1 cellular context compared by ENCODE assay signal in the genomic region with DNA sequence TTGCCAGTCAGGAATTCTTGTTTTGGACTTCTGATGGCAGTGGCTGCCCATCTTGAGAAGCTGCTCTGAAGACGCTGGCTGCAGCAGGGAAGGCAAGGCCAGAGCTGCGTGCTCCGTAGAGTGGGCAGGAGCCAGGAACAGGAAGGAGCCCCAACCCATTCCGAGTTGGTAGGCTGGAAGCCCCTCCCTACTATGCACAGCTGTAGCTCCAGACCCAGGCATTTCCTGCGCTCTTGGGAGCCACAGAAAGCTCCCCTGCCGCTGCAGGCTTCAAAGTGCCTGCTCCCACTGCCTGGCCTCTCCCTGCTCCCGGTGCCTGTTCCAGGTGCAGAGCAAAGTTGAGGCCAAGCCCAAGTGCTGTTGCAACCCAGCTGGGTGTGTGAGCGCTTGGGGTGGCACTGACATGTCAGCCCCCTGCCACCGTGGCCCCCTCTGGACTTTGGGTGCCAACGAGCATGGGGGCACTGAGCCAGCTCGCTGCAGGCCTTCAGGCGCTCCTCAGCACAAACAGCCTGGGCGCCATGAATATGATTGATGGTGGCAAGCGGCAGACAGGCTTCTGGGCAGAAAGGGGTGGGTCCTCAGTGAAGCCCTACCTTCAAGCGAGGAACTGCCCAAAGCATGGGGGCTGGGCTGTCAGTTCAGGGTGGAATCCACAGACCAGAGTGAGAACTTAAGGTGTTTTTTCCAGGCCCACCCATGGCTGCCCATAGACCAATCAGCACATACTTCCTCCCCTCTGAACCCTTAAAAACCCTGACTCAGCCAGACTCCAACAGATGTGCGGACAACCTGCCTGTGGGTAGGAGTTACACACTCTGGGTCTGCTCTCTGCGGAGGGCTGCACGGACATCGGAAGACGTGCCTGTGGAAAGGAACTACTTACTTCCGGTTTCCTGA.
TF ChIP-seq lines count a peak whose summit lies in the region.

No MANE protein-coding gene starts in this region.

TF ChIP-seq in GM23338, 12 proteins besides CTCF, POLR2A, EP300 and RAD21:
- TF ChIP-seq ZNF331 (CRISPR knock-in tag; IDR thresholded peaks at IDR 0.05; ENCODE audit: low read depth): no peak
- TF ChIP-seq, protein P1, sequence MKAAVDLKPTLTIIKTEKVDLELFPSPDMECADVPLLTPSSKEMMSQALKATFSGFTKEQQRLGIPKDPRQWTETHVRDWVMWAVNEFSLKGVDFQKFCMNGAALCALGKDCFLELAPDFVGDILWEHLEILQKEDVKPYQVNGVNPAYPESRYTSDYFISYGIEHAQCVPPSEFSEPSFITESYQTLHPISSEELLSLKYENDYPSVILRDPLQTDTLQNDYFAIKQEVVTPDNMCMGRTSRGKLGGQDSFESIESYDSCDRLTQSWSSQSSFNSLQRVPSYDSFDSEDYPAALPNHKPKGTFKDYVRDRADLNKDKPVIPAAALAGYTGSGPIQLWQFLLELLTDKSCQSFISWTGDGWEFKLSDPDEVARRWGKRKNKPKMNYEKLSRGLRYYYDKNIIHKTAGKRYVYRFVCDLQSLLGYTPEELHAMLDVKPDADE (IDR thresholded peaks at IDR 0.05): no peak
- TF ChIP-seq POLR2AphosphoS5 (IDR thresholded peaks at IDR 0.05; ENCODE audit: low read depth): no peak
- TF ChIP-seq EZH2 (IDR thresholded peaks at IDR 0.05; ENCODE audit: low read depth, unreplicated experiment): no peak
- TF ChIP-seq JUNB (IDR thresholded peaks at IDR 0.05; ENCODE audit: unreplicated experiment): no peak
- TF ChIP-seq, protein P2, sequence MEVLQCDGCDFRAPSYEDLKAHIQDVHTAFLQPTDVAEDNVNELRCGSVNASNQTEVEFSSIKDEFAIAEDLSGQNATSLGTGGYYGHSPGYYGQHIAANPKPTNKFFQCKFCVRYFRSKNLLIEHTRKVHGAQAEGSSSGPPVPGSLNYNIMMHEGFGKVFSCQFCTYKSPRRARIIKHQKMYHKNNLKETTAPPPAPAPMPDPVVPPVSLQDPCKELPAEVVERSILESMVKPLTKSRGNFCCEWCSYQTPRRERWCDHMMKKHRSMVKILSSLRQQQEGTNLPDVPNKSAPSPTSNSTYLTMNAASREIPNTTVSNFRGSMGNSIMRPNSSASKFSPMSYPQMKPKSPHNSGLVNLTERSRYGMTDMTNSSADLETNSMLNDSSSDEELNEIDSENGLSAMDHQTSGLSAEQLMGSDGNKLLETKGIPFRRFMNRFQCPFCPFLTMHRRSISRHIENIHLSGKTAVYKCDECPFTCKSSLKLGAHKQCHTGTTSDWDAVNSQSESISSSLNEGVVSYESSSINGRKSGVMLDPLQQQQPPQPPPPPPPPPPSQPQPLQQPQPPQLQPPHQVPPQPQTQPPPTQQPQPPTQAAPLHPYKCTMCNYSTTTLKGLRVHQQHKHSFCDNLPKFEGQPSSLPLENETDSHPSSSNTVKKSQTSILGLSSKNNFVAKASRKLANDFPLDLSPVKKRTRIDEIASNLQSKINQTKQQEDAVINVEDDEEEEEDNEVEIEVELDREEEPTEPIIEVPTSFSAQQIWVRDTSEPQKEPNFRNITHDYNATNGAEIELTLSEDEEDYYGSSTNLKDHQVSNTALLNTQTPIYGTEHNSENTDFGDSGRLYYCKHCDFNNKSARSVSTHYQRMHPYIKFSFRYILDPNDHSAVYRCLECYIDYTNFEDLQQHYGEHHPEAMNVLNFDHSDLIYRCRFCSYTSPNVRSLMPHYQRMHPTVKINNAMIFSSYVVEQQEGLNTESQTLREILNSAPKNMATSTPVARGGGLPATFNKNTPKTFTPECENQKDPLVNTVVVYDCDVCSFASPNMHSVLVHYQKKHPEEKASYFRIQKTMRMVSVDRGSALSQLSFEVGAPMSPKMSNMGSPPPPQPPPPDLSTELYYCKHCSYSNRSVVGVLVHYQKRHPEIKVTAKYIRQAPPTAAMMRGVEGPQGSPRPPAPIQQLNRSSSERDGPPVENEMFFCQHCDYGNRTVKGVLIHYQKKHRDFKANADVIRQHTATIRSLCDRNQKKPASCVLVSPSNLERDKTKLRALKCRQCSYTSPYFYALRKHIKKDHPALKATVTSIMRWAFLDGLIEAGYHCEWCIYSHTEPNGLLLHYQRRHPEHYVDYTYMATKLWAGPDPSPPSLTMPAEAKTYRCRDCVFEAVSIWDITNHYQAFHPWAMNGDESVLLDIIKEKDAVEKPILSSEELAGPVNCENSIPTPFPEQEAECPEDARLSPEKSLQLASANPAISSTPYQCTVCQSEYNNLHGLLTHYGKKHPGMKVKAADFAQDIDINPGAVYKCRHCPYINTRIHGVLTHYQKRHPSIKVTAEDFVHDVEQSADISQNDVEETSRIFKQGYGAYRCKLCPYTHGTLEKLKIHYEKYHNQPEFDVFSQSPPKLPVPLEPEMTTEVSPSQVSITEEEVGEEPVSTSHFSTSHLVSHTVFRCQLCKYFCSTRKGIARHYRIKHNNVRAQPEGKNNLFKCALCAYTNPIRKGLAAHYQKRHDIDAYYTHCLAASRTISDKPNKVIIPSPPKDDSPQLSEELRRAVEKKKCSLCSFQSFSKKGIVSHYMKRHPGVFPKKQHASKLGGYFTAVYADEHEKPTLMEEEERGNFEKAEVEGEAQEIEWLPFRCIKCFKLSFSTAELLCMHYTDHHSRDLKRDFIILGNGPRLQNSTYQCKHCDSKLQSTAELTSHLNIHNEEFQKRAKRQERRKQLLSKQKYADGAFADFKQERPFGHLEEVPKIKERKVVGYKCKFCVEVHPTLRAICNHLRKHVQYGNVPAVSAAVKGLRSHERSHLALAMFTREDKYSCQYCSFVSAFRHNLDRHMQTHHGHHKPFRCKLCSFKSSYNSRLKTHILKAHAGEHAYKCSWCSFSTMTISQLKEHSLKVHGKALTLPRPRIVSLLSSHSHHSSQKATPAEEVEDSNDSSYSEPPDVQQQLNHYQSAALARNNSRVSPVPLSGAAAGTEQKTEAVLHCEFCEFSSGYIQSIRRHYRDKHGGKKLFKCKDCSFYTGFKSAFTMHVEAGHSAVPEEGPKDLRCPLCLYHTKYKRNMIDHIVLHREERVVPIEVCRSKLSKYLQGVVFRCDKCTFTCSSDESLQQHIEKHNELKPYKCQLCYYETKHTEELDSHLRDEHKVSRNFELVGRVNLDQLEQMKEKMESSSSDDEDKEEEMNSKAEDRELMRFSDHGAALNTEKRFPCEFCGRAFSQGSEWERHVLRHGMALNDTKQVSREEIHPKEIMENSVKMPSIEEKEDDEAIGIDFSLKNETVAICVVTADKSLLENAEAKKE (CRISPR knock-in tag; IDR thresholded peaks at IDR 0.05): no peak
- TF ChIP-seq EZH2phosphoT487 (IDR thresholded peaks at IDR 0.05; ENCODE audit: unreplicated experiment): no peak
- no peak for TF ChIP-seq NANOG (IDR thresholded peaks at IDR 0.05; ENCODE audit: borderline replicate concordance)
- TF ChIP-seq STAT1 (IDR thresholded peaks at IDR 0.05; ENCODE audit: unreplicated experiment): no peak
- TF ChIP-seq, protein P3, sequence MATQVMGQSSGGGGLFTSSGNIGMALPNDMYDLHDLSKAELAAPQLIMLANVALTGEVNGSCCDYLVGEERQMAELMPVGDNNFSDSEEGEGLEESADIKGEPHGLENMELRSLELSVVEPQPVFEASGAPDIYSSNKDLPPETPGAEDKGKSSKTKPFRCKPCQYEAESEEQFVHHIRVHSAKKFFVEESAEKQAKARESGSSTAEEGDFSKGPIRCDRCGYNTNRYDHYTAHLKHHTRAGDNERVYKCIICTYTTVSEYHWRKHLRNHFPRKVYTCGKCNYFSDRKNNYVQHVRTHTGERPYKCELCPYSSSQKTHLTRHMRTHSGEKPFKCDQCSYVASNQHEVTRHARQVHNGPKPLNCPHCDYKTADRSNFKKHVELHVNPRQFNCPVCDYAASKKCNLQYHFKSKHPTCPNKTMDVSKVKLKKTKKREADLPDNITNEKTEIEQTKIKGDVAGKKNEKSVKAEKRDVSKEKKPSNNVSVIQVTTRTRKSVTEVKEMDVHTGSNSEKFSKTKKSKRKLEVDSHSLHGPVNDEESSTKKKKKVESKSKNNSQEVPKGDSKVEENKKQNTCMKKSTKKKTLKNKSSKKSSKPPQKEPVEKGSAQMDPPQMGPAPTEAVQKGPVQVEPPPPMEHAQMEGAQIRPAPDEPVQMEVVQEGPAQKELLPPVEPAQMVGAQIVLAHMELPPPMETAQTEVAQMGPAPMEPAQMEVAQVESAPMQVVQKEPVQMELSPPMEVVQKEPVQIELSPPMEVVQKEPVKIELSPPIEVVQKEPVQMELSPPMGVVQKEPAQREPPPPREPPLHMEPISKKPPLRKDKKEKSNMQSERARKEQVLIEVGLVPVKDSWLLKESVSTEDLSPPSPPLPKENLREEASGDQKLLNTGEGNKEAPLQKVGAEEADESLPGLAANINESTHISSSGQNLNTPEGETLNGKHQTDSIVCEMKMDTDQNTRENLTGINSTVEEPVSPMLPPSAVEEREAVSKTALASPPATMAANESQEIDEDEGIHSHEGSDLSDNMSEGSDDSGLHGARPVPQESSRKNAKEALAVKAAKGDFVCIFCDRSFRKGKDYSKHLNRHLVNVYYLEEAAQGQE (IDR thresholded peaks at IDR 0.05; ENCODE audit: unreplicated experiment): no peak
- no peak for TF ChIP-seq CREB1 (CRISPR knock-in tag; IDR thresholded peaks at IDR 0.05; ENCODE audit: low read depth)
- no peak for TF ChIP-seq ZNF114 (CRISPR knock-in tag; IDR thresholded peaks at IDR 0.05)
